Comparison of ENCODE assay signal across 13 cellular contexts in the genomic region with DNA sequence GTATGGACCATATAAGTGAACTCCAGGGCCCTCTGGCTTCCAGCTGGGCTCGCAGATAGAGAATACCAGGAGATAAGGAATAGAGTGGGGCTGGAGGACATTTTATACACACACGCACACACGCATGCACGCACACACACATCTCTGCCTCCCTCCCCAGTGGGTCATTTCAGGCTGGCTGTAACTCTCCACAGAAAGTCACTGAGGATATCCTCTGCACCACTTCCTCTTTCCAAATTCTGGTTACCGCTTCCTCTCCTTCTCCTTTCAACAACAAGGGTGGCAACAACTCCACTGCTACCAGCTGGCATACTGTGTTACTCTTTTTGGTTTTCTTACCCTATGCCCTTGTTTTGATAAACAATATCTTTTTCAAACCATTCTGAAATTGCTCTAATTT.
DNase-seq lines count a peak whose midpoint lies in the region; ATAC-seq and TF ChIP-seq lines count a peak whose summit lies in the region.
"Had no signal": no experiment of that assay in that cellular context is flagged by ENCODE, and none has a peak within 500 bp of the region (broad histone marks: within the 10 kb centered on the region; RNA-seq: fewer than 3 reads in every experiment).

No MANE protein-coding gene starts in this region.

- H3K79me1 ChIP-seq in mesenchymal stem cell (replicated peaks; ENCODE audit: low read length, poor library complexity, severe bottlenecking): no peaks in the 10 kb centered on the region

- no peak overlapping the region for H2BK120ac ChIP-seq in mesenchymal stem cell (ENCODE audit: low read depth, low read length)

- no peak overlapping the region for H3K23ac ChIP-seq in mesenchymal stem cell (ENCODE audit: low read length in 2 of 2)

- ATAC-seq in GM18870 (IDR thresholded peaks at IDR 0.05; ENCODE audit: unreplicated experiment): peak; percentile 90
- ATAC-seq in GM21825 (IDR thresholded peaks at IDR 0.05; ENCODE audit: unreplicated experiment): peak; percentile 86
- ATAC-seq: effector memory CD8-positive, alpha-beta T cell had no signal

- H3K4me1 Mint-ChIP-seq in activated CD4-positive, alpha-beta memory T cell treated with anti-CD3 and anti-CD28 coated beads for 36 hours (ENCODE audit: low read depth): no peaks in the 10 kb centered on the region
- H3K4me1 Mint-ChIP-seq: activated naive CD4-positive, alpha-beta T cell treated with anti-CD3 and anti-CD28 coated beads, Interleukin-2, amount 50 U/mL, for 24 hours had no signal

- H4K91ac ChIP-seq in mesenchymal stem cell (ENCODE audit: low read length): peak overlapping the region; percentile 39

- no peaks in the 10 kb centered on the region for H3K27me3 Mint-ChIP-seq in activated CD4-positive, alpha-beta memory T cell treated with anti-CD3 and anti-CD28 coated beads for 36 hours
- H3K27me3 Mint-ChIP-seq: activated naive CD4-positive, alpha-beta T cell treated with anti-CD3 and anti-CD28 coated beads, Interleukin-2, amount 50 U/mL, for 24 hours; effector memory CD8-positive, alpha-beta T cell had no signal

- H3K4me3 Mint-ChIP-seq in activated CD4-positive, alpha-beta memory T cell treated with anti-CD3 and anti-CD28 coated beads for 36 hours: no peak overlapping the region
- H3K4me3 Mint-ChIP-seq: activated naive CD4-positive, alpha-beta T cell treated with anti-CD3 and anti-CD28 coated beads, Interleukin-2, amount 50 U/mL, for 24 hours; effector memory CD8-positive, alpha-beta T cell had no signal

- no peak overlapping the region for H2BK12ac ChIP-seq in mesenchymal stem cell (ENCODE audit: low read length in 2 of 2)

- no peaks in the 10 kb centered on the region for H3K36me3 Mint-ChIP-seq in activated CD4-positive, alpha-beta memory T cell treated with anti-CD3 and anti-CD28 coated beads for 36 hours
- H3K36me3 Mint-ChIP-seq: activated naive CD4-positive, alpha-beta T cell treated with anti-CD3 and anti-CD28 coated beads, Interleukin-2, amount 50 U/mL, for 24 hours had no signal

- no peak overlapping the region for H3K4ac ChIP-seq in mesenchymal stem cell (ENCODE audit: low read depth in 1 of 2, low read length in 2 of 2)

- no peak overlapping the region for H3K4me3 ChIP-seq in HL-60 (replicated peaks; ENCODE audit: insufficient read depth, low read length)
- no peak overlapping the region for H3K4me3 ChIP-seq in mesenchymal stem cell (ENCODE audit: insufficient read depth in 1 of 2, low read depth in 1 of 2, low read length in 2 of 2)
- H3K4me3 ChIP-seq: HAP-1 had no signal

- H2BK15ac ChIP-seq in mesenchymal stem cell (ENCODE audit: low read depth, poor library complexity, severe bottlenecking): no peak overlapping the region

- H3K4me1 ChIP-seq in mesenchymal stem cell (ENCODE audit: control insufficient read depth, insufficient read depth, low read depth, low read length): no peaks in the 10 kb centered on the region
- H3K4me1 ChIP-seq: HAP-1 had no signal

- no peak overlapping the region for H2AK5ac ChIP-seq in mesenchymal stem cell (ENCODE audit: low read length, severe bottlenecking)

- no peak overlapping the region for H3K18ac ChIP-seq in mesenchymal stem cell (ENCODE audit: low read depth in 1 of 2, low read length in 2 of 2)

- H3K27ac Mint-ChIP-seq in activated CD4-positive, alpha-beta memory T cell treated with anti-CD3 and anti-CD28 coated beads for 36 hours: no peak overlapping the region
- H3K27ac Mint-ChIP-seq: activated naive CD4-positive, alpha-beta T cell treated with anti-CD3 and anti-CD28 coated beads, Interleukin-2, amount 50 U/mL, for 24 hours; effector memory CD8-positive, alpha-beta T cell had no signal

- H3K9ac ChIP-seq in mesenchymal stem cell (ENCODE audit: low read length): no peak overlapping the region

- intact Hi-C loops in activated CD4-positive, alpha-beta memory T cell treated with anti-CD3 and anti-CD28 coated beads for 36 hours (cut with micrococcal nuclease): no loop called here

- H3K36me3 ChIP-seq in mesenchymal stem cell (ENCODE audit: control insufficient read depth in 1 of 2, insufficient read depth in 2 of 2, low read depth in 1 of 2, low read length in 2 of 2): no peaks in the 10 kb centered on the region
- H3K36me3 ChIP-seq: HAP-1 had no signal

- DNase-seq in HL-60 (ENCODE audit: low read depth in 1 of 2, low spot score in 1 of 2) (peak; percentile 24 to 79), mesenchymal stem cell (no peak), GM03348 (ENCODE audit: low spot score) (no peak), NCI-H2171 (lab: John Stamatoyannopoulos, UW) (no peak), erythroblast (lab: John Stamatoyannopoulos, UW) (no peak)
- DNase-seq in activated CD4-positive, alpha-beta memory T cell treated with anti-CD3 and anti-CD28 coated beads for 36 hours: no peak
- DNase-seq: DND-41; effector memory CD8-positive, alpha-beta T cell; stimulated activated CD4-positive, alpha-beta T cell treated with anti-CD3 and anti-CD28 coated beads, Interleukin-15, amount 100 ng/mL, for 24 hours had no signal

- POLR2A ChIA-PET in activated CD4-positive, alpha-beta memory T cell treated with anti-CD3 and anti-CD28 coated beads for 36 hours (lab: Charles Lee): no interaction called here

- H3K4me2 ChIP-seq in mesenchymal stem cell (ENCODE audit: low read length, poor library complexity, severe bottlenecking): no peak overlapping the region

- no peak overlapping the region for H2BK5ac ChIP-seq in mesenchymal stem cell (ENCODE audit: low read depth, low read length, poor library complexity, severe bottlenecking)

- no peaks in the 10 kb centered on the region for H3K27me3 ChIP-seq in HL-60 (ENCODE audit: insufficient read depth, poor library complexity, severe bottlenecking)
- no peaks in the 10 kb centered on the region for H3K27me3 ChIP-seq in mesenchymal stem cell (ENCODE audit: control insufficient read depth in 1 of 2, insufficient read depth in 1 of 2, low read length in 2 of 2)

- 93% methylated on average over 5 of the region's 5 CpGs for WGBS in mesenchymal stem cell

- peak overlapping the region; percentile 54 for H4K8ac ChIP-seq in mesenchymal stem cell (ENCODE audit: low read length)

- H2AFZ ChIP-seq in mesenchymal stem cell (ENCODE audit: low read depth, low read length): peak overlapping the region; percentile 29

- no peak overlapping the region for H3K14ac ChIP-seq in mesenchymal stem cell (ENCODE audit: low read length in 2 of 2)

- CTCF ChIA-PET in activated CD4-positive, alpha-beta memory T cell treated with anti-CD3 and anti-CD28 coated beads for 36 hours (lab: Charles Lee): no interaction called here

- H3K27ac ChIP-seq in HL-60 (replicated peaks) (no peak overlapping the region), mesenchymal stem cell (ENCODE audit: low read length, poor library complexity, severe bottlenecking) (no peak overlapping the region)

- TF ChIP-seq CTCF in HL-60 (IDR thresholded peaks at IDR 0.05; ENCODE audit: insufficient read depth, low read length): no peak

- TF ChIP-seq POLR2A in erythroblast (IDR thresholded peaks at IDR 0.05; ENCODE audit: low read length): no peak

- no peaks in the 10 kb centered on the region for H3K9me3 Mint-ChIP-seq in activated CD4-positive, alpha-beta memory T cell treated with anti-CD3 and anti-CD28 coated beads for 36 hours

- H3K9me3 ChIP-seq in mesenchymal stem cell (ENCODE audit: control insufficient read depth, low read length): no peaks in the 10 kb centered on the region
- H3K9me3 ChIP-seq: HAP-1 had no signal

Comparison
In these comparisons a context has a peak if more than half of its experiments do, and no peak if none do; other contexts are left out.
1. DNase-seq: peak in HL-60 (2 of 2); none in mesenchymal stem cell (single experiment), GM03348 (single experiment), NCI-H2171 (single experiment), erythroblast (0 of 2) and activated CD4-positive, alpha-beta memory T cell treated with anti-CD3 and anti-CD28 coated beads for 36 hours (single experiment).